Comparison of ENCODE assay signal across 15 cellular contexts in genomic region chr1:159879977-159880376, GRCh38. TPM values are rescaled to one million over a fixed set of nuclear protein-coding genes. Genes with fewer than 3 reads are reported as not detected.
A peak's percentile ranks its signal among the peaks of the same experiment; 100 is the strongest.
DNase-seq lines count a peak whose midpoint lies in the region; ATAC-seq and TF ChIP-seq lines count a peak whose summit lies in the region.
"Had no signal": no experiment of that assay in that cellular context is flagged by ENCODE, and none has a peak within 500 bp of the region (broad histone marks: within the 10 kb centered on the region; RNA-seq: fewer than 3 reads in every experiment).

No MANE protein-coding gene starts in this region.

- H3K27ac Mint-ChIP-seq in CD4-positive, alpha-beta T cell, result no peak overlapping the region
- H3K27ac Mint-ChIP-seq: CD8-positive, alpha-beta memory T cell; T-helper 2 cell treated with Interferon-gamma antibody and Interleukin-4, amounts not matched to agents 5 μg/mL and 100 μg/mL, for 36 hours had no signal

- in situ Hi-C loops in HAP-1 (cut with MboI; ENCODE audit: low sequenced_read_pairs) (no loop called here), transverse colon (cut with MboI; ENCODE audit: low pct_ligation_motif_present in 1 of 4, low pct_unique_long_range_greater_than_20kb in 1 of 4, low sequenced_read_pairs in 3 of 4) (no loop called here)

- POLR2A ChIA-PET in CD4-positive, alpha-beta T cell (lab: Charles Lee), result interaction anchor here (0.7 to 0.9 kb wide), 2 partner anchors 24 to 82 kb away, joined by 3 to 4 read pairs; no protein-coding TSS in a partner anchor

- H3K36me3 ChIP-seq in RWPE2 (ENCODE audit: low read depth) (no peaks in the 10 kb centered on the region), HAP-1 (replicated peaks) (no peaks in the 10 kb centered on the region), transverse colon (no peaks in the 10 kb centered on the region)
- H3K36me3 ChIP-seq: adrenal gland, sigmoid colon, upper lobe of left lung had no signal

- no peaks in the 10 kb centered on the region for H3K36me3 Mint-ChIP-seq in CD4-positive, alpha-beta T cell (ENCODE audit: low read depth)

- H3K4me3 ChIP-seq in RWPE2 (ENCODE audit: severe bottlenecking) (no peak overlapping the region), foreskin fibroblast (ENCODE audit: low read depth in 1 of 2, low read length in 2 of 2) (no peak overlapping the region), HAP-1 (no peak overlapping the region), transverse colon (no peak overlapping the region)
- H3K4me3 ChIP-seq: adrenal gland, sigmoid colon, upper lobe of left lung had no signal

- no peak for TF ChIP-seq POLR2A in transverse colon (IDR thresholded peaks at IDR 0.05)

- CTCF ChIA-PET in CD4-positive, alpha-beta T cell (lab: Charles Lee), result interaction anchor here (1.5 kb wide), 2 partner anchors 9 to 12 kb away, joined by 3 to 5 read pairs; no protein-coding TSS in a partner anchor

- H3K4me1 ChIP-seq in RWPE2 (ENCODE audit: insufficient read depth, poor library complexity, severe bottlenecking) (peaks cover 43% of the 10 kb centered on the region), HAP-1 (no peaks in the 10 kb centered on the region), transverse colon (peaks cover 0 to 28% (median 15%) of the 10 kb centered on the region in 4 donors)
- H3K4me1 ChIP-seq: sigmoid colon had no signal

- H3K9me3 ChIP-seq in RWPE2 (ENCODE audit: severe bottlenecking) (no peaks in the 10 kb centered on the region), HAP-1 (no peaks in the 10 kb centered on the region), transverse colon (no peaks in the 10 kb centered on the region)
- H3K9me3 ChIP-seq in CD4-positive, alpha-beta T cell (ENCODE audit: control insufficient read depth, low read length), result no peaks in the 10 kb centered on the region
- H3K9me3 ChIP-seq: adrenal gland, sigmoid colon, upper lobe of left lung had no signal

- H3K4me3 Mint-ChIP-seq in CD4-positive, alpha-beta T cell, result no peak overlapping the region
- H3K4me3 Mint-ChIP-seq: CD8-positive, alpha-beta memory T cell; T-helper 2 cell treated with Interferon-gamma antibody and Interleukin-4, amounts not matched to agents 5 μg/mL and 100 μg/mL, for 36 hours had no signal

- TF ChIP-seq CTCF in RWPE2 (IDR thresholded peaks at IDR 0.05; ENCODE audit: poor library complexity, severe bottlenecking) (no peak), foreskin fibroblast (IDR thresholded peaks at IDR 0.05; ENCODE audit: low read depth, low read length) (no peak), transverse colon (IDR thresholded peaks at IDR 0.05) (no peak)
- TF ChIP-seq CTCF in CD4-positive, alpha-beta T cell (IDR thresholded peaks at IDR 0.05), result no peak

- H3K27me3 ChIP-seq in RWPE2 (ENCODE audit: insufficient read depth, poor library complexity, severe bottlenecking) (no peaks in the 10 kb centered on the region), HAP-1 (ENCODE audit: low read depth) (no peaks in the 10 kb centered on the region), transverse colon (no peaks in the 10 kb centered on the region)
- no peaks in the 10 kb centered on the region for H3K27me3 ChIP-seq in CD4-positive, alpha-beta T cell (ENCODE audit: control insufficient read depth, insufficient read depth, low read length)
- H3K27me3 ChIP-seq: adrenal gland, sigmoid colon, upper lobe of left lung had no signal

- H3K9me3 Mint-ChIP-seq in CD4-positive, alpha-beta T cell, result no peaks in the 10 kb centered on the region
- H3K9me3 Mint-ChIP-seq: CD8-positive, alpha-beta memory T cell; T-helper 2 cell treated with Interferon-gamma antibody and Interleukin-4, amounts not matched to agents 5 μg/mL and 100 μg/mL, for 36 hours had no signal

- no peaks in the 10 kb centered on the region for H3K27me3 Mint-ChIP-seq in CD4-positive, alpha-beta T cell

- H3K27ac ChIP-seq in RWPE2 (ENCODE audit: poor library complexity, severe bottlenecking), result peak overlapping the region; percentile 95
- H3K27ac ChIP-seq in transverse colon, result no peak overlapping the region
- no peak overlapping the region for H3K27ac ChIP-seq in CD4-positive, alpha-beta T cell (ENCODE audit: low read depth, low read length)
- H3K27ac ChIP-seq: adrenal gland, sigmoid colon had no signal

- intact Hi-C loops in transverse colon (cut with DNase I; ENCODE audit: low total_unique reads), result no loop called here
- intact Hi-C loops in CD4-positive, alpha-beta T cell (cut with DNase I, micrococcal nuclease), result loop anchor here in 1 of 2 experiments (10.0 kb wide), 1 partner anchor 665 kb away; no protein-coding TSS in a partner anchor

- TF ChIP-seq EP300 in transverse colon (IDR thresholded peaks at IDR 0.05; ENCODE audit: low read depth), result no peak

- H3K4me1 Mint-ChIP-seq in CD4-positive, alpha-beta T cell (ENCODE audit: low read depth), result no peaks in the 10 kb centered on the region
- H3K4me1 Mint-ChIP-seq: CD8-positive, alpha-beta memory T cell had no signal

- 70 to 75% methylated on average over 4 of the region's 4 CpGs for WGBS in transverse colon (ENCODE audit: low coverage in 1 of 2), 2 donors

- ATAC-seq in RWPE2 (ENCODE audit: low read depth), result peak; percentile 53
- ATAC-seq in HG02763 (IDR thresholded peaks at IDR 0.05; ENCODE audit: unreplicated experiment), result no peak
- ATAC-seq in CD4-positive, alpha-beta T cell (ENCODE audit: poor library complexity), result no peak

- DNase-seq in AG08396 (ENCODE audit: low spot score), result peak; percentile 59
- DNase-seq in HT1080 (ENCODE audit: low read depth), result peak; percentile 85
- DNase-seq in RWPE2 (ENCODE audit: low spot score), result no peak
- peak; percentile 63 to 82 for DNase-seq in foreskin fibroblast
- no peak for DNase-seq in HAP-1 (ENCODE audit: low spot score in 2 of 2)
- no peak for DNase-seq in transverse colon
- no peak for DNase-seq in CD4-positive, alpha-beta T cell
- DNase-seq: adrenal gland; CD8-positive, alpha-beta memory T cell; effector CD4-positive, alpha-beta T cell; NCI-H1105; sigmoid colon; upper lobe of left lung had no signal

RNA-seq across cellular contexts. Expression of gene VSIG8, which starts 17.5 kb away (rescaled TPM):
- 0.03 and 0.07 TPM in 2 replicates for total RNA-seq in HT1080 (2014; rRNA removed; shearing (Covaris generic))
- polyA plus RNA-seq in HT1080 (2015; cell fraction: cytosol; rRNA removed), result 0.08 TPM in 1 of 2 replicates, not detected in the other
- 0.36 and 0.65 TPM in 2 replicates for polyA plus RNA-seq in HT1080 (2015; cell fraction: nucleus; rRNA removed)
- total RNA-seq in transverse colon, result not detected
- not detected for total RNA-seq in CD4-positive, alpha-beta T cell
- total RNA-seq: CD8-positive, alpha-beta memory T cell; sigmoid colon had no signal
- polyA plus RNA-seq: CD8-positive, alpha-beta memory T cell had no signal

RNA-seq across cellular contexts. Expression of gene CFAP45, which starts 20.0 kb away (rescaled TPM):
- total RNA-seq in HT1080 (2014; rRNA removed; shearing (Covaris generic)), result 3.9 and 4.2 TPM in 2 replicates
- polyA plus RNA-seq in HT1080 (2015; cell fraction: cytosol; rRNA removed), result 1.4 and 1.6 TPM in 2 replicates
- polyA plus RNA-seq in HT1080 (2015; cell fraction: nucleus; rRNA removed), result 2.0 and 4.4 TPM in 2 replicates
- total RNA-seq in transverse colon, result under 1 TPM in 1 of 4 donors, not detected in 3; 0.32 TPM
- 1 to 10 TPM; 8.4 to 9.0 TPM for total RNA-seq in CD4-positive, alpha-beta T cell

RNA-seq across cellular contexts. Expression of gene TAGLN2, which starts 45.3 kb away (rescaled TPM):
- 655 and 859 TPM in 2 replicates for total RNA-seq in HT1080 (2014; rRNA removed; shearing (Covaris generic))
- 1,108 and 1,217 TPM in 2 replicates for polyA plus RNA-seq in HT1080 (2015; cell fraction: cytosol; rRNA removed)
- polyA plus RNA-seq in HT1080 (2015; cell fraction: nucleus; rRNA removed), result 911 and 1,012 TPM in 2 replicates
- 100 to 1,000 TPM in 3 of 4 donors, 10 to 100 TPM in 1; 65.1 to 235 (median 168) TPM for total RNA-seq in transverse colon
- 100 to 1,000 TPM; 301 to 311 TPM for total RNA-seq in CD4-positive, alpha-beta T cell

RNA-seq across cellular contexts. Expression of gene SLAMF8, which starts 53.3 kb away (rescaled TPM):
- total RNA-seq in HT1080 (2014; rRNA removed; shearing (Covaris generic)), result 0.40 TPM in 1 of 2 replicates, not detected in the other
- 0.03 and 0.07 TPM in 2 replicates for polyA plus RNA-seq in HT1080 (2015; cell fraction: cytosol; rRNA removed)
- 0.33 TPM in 1 of 2 replicates, not detected in the other for polyA plus RNA-seq in HT1080 (2015; cell fraction: nucleus; rRNA removed)
- 1 to 10 TPM in 3 of 4 donors, under 1 TPM in 1; 0.37 to 7.1 (median 2.3) TPM for total RNA-seq in transverse colon
- under 1 TPM in 1 of 2 experiments, not detected in 1; 0.34 TPM for total RNA-seq in CD4-positive, alpha-beta T cell

Comparison
In these comparisons a context has a peak if more than half of its experiments do, and no peak if none do; other contexts are left out.
1. DNase-seq: peak in AG08396 (single experiment), HT1080 (single experiment) and foreskin fibroblast (2 of 2); none in RWPE2 (single experiment), HAP-1 (0 of 2), transverse colon (single experiment) and CD4-positive, alpha-beta T cell (0 of 10).